In the genomic region with DNA sequence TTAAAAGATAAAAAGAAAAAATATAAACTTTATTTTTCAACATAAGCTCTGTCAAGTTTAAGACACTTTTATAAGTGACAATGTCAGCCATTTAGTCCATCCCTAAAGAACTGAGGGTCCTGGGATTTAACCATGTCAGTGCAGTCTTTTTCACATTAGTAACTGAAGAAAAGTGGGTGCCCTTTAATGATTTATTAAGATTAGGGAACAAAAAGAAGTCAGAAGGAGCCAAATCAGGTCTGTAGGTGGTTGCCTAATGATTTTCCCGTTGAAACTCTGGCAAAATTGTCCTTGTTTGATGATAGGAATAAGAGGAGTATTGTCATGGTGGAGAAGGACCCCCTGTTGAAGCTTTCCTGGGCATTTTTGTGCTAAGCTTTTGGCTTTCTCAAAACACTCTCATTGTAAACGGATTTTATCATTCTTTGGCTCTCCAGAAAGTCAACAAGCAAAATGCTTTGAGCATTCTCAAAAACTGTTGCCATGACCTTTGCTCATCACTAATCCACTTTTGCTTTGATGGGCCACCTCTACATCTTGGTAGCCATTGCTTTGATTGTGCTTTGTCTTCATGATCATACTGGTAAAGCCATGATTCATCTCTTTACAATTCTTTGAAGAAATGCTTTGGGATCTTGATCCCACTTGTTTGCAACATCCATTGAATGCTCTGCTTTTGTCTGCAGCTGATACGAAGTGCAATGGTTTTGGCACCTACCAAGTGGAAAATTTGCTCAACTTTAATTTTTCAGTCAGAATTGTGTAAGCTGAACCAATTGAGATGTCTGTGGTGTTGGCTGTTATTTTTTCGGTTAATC, we compare ENCODE assay signal across 1 cellular context.
TF ChIP-seq lines count a peak whose summit lies in the region.

No MANE protein-coding gene starts in this region.

TF ChIP-seq in HepG2, 621 proteins besides CTCF, POLR2A, EP300 and RAD21 (continued from another document and continues in another):
- TF ChIP-seq ARID5B (CRISPR knock-in tag; IDR thresholded peaks at IDR 0.05) (peak; percentile 100), ZNF407 (CRISPR knock-in tag; IDR thresholded peaks at IDR 0.05; ENCODE audit: not compliant biosample characterization) (no peak), SP1 (IDR thresholded peaks at IDR 0.05) (no peak), SP1 (CRISPR knock-in tag; IDR thresholded peaks at IDR 0.05) (peak; percentile 50), FOSL2 (CRISPR knock-in tag; IDR thresholded peaks at IDR 0.05) (peak; percentile 100), GLMP (CRISPR knock-in tag; IDR thresholded peaks at IDR 0.05; ENCODE audit: borderline replicate concordance) (no peak), KAT8 (CRISPR knock-in tag; IDR thresholded peaks at IDR 0.05) (peak; percentile 75), ZFAT (CRISPR knock-in tag; conservative IDR thresholded peaks at IDR 0.05) (no peak), ATF7 (IDR thresholded peaks at IDR 0.05) (peak; percentile 44; the same call in 1 of the 2 replicates), ATF7 (CRISPR knock-in tag; IDR thresholded peaks at IDR 0.05) (no peak; the same call in 1 of the 2 replicates), UBTF (CRISPR knock-in tag; IDR thresholded peaks at IDR 0.05) (no peak), NR2C2 (CRISPR knock-in tag; IDR thresholded peaks at IDR 0.05; ENCODE audit: borderline replicate concordance) (peak; percentile 20; the same call in 1 of the 2 replicates), SOX5 (CRISPR knock-in tag; IDR thresholded peaks at IDR 0.05; ENCODE audit: borderline replicate concordance) (peak; percentile 99), KDM5B (CRISPR knock-in tag; IDR thresholded peaks at IDR 0.05; ENCODE audit: borderline replicate concordance) (no peak), TP53 (CRISPR knock-in tag; conservative IDR thresholded peaks at IDR 0.05) (no peak), ARNTL (CRISPR knock-in tag; IDR thresholded peaks at IDR 0.05) (0 out of 2 replicates have a peak, but pooled peaks have one; percentile 31), HHEX (CRISPR knock-in tag; IDR thresholded peaks at IDR 0.05) (peak; percentile 59; the same call in 1 of the 2 replicates), ZKSCAN1 (IDR thresholded peaks at IDR 0.05; ENCODE audit: low read length) (no peak), ZNF205 (CRISPR knock-in tag; IDR thresholded peaks at IDR 0.05) (peak; percentile 76; the same call in 1 of the 2 replicates), JUND (CRISPR knock-in tag; IDR thresholded peaks at IDR 0.05) (peak; percentile 93), ZNF20 (CRISPR knock-in tag; IDR thresholded peaks at IDR 0.05) (no peak), ADNP (CRISPR knock-in tag; IDR thresholded peaks at IDR 0.05) (no peak), ZNF460 (CRISPR knock-in tag; IDR thresholded peaks at IDR 0.05; ENCODE audit: borderline replicate concordance) (no peak), ZNF331 (CRISPR knock-in tag; IDR thresholded peaks at IDR 0.05) (peak; percentile 94), NKX3-1 (CRISPR knock-in tag; IDR thresholded peaks at IDR 0.05) (peak; percentile 69; the same call in 1 of the 2 replicates), HNF4G (IDR thresholded peaks at IDR 0.05; ENCODE audit: borderline replicate concordance, low read depth, low read length) (peak; percentile 91; the same call in 1 of the 2 replicates), HNF4G (CRISPR knock-in tag; IDR thresholded peaks at IDR 0.05; ENCODE audit: borderline replicate concordance, low read depth) (peak; percentile 91; the same call in 1 of the 2 replicates), TBP (CRISPR knock-in tag; IDR thresholded peaks at IDR 0.05) (no peak), ZNF556 (CRISPR knock-in tag; IDR thresholded peaks at IDR 0.05; ENCODE audit: borderline replicate concordance) (no peak; the same call in 1 of the 2 replicates), GFI1 (CRISPR knock-in tag; IDR thresholded peaks at IDR 0.05; ENCODE audit: borderline replicate concordance) (peak; percentile 97), RCOR2 (CRISPR knock-in tag; IDR thresholded peaks at IDR 0.05) (peak; percentile 98)
- TF ChIP-seq, protein P1, sequence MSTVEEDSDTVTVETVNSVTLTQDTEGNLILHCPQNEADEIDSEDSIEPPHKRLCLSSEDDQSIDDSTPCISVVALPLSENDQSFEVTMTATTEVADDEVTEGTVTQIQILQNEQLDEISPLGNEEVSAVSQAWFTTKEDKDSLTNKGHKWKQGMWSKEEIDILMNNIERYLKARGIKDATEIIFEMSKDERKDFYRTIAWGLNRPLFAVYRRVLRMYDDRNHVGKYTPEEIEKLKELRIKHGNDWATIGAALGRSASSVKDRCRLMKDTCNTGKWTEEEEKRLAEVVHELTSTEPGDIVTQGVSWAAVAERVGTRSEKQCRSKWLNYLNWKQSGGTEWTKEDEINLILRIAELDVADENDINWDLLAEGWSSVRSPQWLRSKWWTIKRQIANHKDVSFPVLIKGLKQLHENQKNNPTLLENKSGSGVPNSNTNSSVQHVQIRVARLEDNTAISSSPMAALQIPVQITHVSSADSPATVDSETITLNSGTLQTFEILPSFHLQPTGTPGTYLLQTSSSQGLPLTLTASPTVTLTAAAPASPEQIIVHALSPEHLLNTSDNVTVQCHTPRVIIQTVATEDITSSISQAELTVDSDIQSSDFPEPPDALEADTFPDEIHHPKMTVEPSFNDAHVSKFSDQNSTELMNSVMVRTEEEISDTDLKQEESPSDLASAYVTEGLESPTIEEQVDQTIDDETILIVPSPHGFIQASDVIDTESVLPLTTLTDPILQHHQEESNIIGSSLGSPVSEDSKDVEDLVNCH (CRISPR knock-in tag; IDR thresholded peaks at IDR 0.05), result no peak
- TF ChIP-seq, protein P2, sequence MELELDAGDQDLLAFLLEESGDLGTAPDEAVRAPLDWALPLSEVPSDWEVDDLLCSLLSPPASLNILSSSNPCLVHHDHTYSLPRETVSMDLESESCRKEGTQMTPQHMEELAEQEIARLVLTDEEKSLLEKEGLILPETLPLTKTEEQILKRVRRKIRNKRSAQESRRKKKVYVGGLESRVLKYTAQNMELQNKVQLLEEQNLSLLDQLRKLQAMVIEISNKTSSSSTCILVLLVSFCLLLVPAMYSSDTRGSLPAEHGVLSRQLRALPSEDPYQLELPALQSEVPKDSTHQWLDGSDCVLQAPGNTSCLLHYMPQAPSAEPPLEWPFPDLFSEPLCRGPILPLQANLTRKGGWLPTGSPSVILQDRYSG (CRISPR knock-in tag; IDR thresholded peaks at IDR 0.05), result no peak; the same call in 1 of the 2 replicates
- TF ChIP-seq, protein P3, sequence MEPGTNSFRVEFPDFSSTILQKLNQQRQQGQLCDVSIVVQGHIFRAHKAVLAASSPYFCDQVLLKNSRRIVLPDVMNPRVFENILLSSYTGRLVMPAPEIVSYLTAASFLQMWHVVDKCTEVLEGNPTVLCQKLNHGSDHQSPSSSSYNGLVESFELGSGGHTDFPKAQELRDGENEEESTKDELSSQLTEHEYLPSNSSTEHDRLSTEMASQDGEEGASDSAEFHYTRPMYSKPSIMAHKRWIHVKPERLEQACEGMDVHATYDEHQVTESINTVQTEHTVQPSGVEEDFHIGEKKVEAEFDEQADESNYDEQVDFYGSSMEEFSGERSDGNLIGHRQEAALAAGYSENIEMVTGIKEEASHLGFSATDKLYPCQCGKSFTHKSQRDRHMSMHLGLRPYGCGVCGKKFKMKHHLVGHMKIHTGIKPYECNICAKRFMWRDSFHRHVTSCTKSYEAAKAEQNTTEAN (CRISPR knock-in tag; conservative IDR thresholded peaks at IDR 0.05), result peak; percentile 82; the same call in 1 of the 2 replicates
- TF ChIP-seq, protein P4, sequence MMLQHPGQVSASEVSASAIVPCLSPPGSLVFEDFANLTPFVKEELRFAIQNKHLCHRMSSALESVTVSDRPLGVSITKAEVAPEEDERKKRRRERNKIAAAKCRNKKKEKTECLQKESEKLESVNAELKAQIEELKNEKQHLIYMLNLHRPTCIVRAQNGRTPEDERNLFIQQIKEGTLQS (CRISPR knock-in tag; IDR thresholded peaks at IDR 0.05), result peak; percentile 88
